In genomic region chr14:49768301-49769121, GRCh38 we compare ENCODE assay signal across 1 cellular context.
TF ChIP-seq lines count a peak whose summit lies in the region.

No MANE protein-coding gene starts in this region.

TF ChIP-seq in neural cell, 6 proteins besides CTCF, POLR2A, EP300 and RAD21 (continued from another document):
- TF ChIP-seq POLR2AphosphoS5 (IDR thresholded peaks at IDR 0.05): peak; percentile 57
- peak; percentile 73 for TF ChIP-seq MXI1 (conservative IDR thresholded peaks at IDR 0.05; ENCODE audit: poor library complexity, severe bottlenecking)
